ENCODE assay signal across 2 cellular contexts in the genomic region with DNA sequence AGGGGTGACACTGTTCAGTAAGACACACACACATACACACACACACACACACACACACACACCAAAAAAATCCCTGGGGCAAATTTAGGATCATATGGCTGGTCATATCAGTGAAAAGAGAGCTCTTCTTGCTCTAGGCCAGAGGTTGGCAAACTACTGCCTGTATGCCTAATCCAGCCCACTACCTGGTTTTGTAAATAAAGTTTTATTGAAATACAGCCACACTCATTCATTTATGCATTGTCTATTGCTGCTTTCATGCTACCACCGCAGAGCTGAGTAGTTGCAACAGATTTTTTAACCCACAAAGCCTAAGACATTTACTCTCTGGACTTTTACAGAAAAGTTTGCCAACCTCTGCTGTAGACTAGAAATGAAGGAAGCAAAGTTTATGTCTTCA.
TF ChIP-seq lines count a peak whose summit lies in the region.

No MANE protein-coding gene starts in this region.

TF ChIP-seq in HepG2, 621 proteins besides CTCF, POLR2A, EP300 and RAD21:
- TF ChIP-seq, protein P1, sequence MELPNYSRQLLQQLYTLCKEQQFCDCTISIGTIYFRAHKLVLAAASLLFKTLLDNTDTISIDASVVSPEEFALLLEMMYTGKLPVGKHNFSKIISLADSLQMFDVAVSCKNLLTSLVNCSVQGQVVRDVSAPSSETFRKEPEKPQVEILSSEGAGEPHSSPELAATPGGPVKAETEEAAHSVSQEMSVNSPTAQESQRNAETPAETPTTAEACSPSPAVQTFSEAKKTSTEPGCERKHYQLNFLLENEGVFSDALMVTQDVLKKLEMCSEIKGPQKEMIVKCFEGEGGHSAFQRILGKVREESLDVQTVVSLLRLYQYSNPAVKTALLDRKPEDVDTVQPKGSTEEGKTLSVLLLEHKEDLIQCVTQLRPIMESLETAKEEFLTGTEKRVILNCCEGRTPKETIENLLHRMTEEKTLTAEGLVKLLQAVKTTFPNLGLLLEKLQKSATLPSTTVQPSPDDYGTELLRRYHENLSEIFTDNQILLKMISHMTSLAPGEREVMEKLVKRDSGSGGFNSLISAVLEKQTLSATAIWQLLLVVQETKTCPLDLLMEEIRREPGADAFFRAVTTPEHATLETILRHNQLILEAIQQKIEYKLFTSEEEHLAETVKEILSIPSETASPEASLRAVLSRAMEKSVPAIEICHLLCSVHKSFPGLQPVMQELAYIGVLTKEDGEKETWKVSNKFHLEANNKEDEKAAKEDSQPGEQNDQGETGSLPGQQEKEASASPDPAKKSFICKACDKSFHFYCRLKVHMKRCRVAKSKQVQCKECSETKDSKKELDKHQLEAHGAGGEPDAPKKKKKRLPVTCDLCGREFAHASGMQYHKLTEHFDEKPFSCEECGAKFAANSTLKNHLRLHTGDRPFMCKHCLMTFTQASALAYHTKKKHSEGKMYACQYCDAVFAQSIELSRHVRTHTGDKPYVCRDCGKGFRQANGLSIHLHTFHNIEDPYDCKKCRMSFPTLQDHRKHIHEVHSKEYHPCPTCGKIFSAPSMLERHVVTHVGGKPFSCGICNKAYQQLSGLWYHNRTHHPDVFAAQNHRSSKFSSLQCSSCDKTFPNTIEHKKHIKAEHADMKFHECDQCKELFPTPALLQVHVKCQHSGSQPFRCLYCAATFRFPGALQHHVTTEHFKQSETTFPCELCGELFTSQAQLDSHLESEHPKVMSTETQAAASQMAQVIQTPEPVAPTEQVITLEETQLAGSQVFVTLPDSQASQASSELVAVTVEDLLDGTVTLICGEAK (IDR thresholded peaks at IDR 0.05), result 0 out of 2 replicates have a peak, but pooled peaks have one; percentile 25
- TF ChIP-seq, protein P1 (CRISPR knock-in tag; IDR thresholded peaks at IDR 0.05), result peak; percentile 68
- no peak for TF ChIP-seq RXRA (CRISPR knock-in tag; IDR thresholded peaks at IDR 0.05)

TF ChIP-seq in K562, 482 proteins besides CTCF, POLR2A, EP300 and RAD21:
- TF ChIP-seq ILF3 (IDR thresholded peaks at IDR 0.05; ENCODE audit: borderline replicate concordance), result no peak
- no peak for TF ChIP-seq ATF7 (IDR thresholded peaks at IDR 0.05)
- TF ChIP-seq, protein P1 (IDR thresholded peaks at IDR 0.05), result peak; percentile 86
- TF ChIP-seq, protein P1 (CRISPR knock-in tag; IDR thresholded peaks at IDR 0.05), result peak; percentile 65
